In genomic region chr1:31715097-31715872, GRCh38 we compare ENCODE assay signal across 1 cellular context.
TF ChIP-seq lines count a peak whose summit lies in the region.

No MANE protein-coding gene starts in this region.

TF ChIP-seq in K562, 482 proteins besides CTCF, POLR2A, EP300 and RAD21 (continued from another document):
- 0 out of 2 replicates have a peak, but pooled peaks have one; percentile 14 for TF ChIP-seq KLF13 (tag; IDR thresholded peaks at IDR 0.05; ENCODE audit: borderline replicate concordance, low read depth)
- no peak for TF ChIP-seq JUN (IDR thresholded peaks at IDR 0.05; ENCODE audit: borderline replicate concordance, low read depth, low read length)
- TF ChIP-seq JUN (CRISPR knock-in tag; IDR thresholded peaks at IDR 0.05; ENCODE audit: borderline replicate concordance): peak; percentile 85; the same call in 1 of the 2 replicates
- TF ChIP-seq E2F5 (CRISPR knock-in tag; IDR thresholded peaks at IDR 0.05): no peak
- TF ChIP-seq, protein P1, sequence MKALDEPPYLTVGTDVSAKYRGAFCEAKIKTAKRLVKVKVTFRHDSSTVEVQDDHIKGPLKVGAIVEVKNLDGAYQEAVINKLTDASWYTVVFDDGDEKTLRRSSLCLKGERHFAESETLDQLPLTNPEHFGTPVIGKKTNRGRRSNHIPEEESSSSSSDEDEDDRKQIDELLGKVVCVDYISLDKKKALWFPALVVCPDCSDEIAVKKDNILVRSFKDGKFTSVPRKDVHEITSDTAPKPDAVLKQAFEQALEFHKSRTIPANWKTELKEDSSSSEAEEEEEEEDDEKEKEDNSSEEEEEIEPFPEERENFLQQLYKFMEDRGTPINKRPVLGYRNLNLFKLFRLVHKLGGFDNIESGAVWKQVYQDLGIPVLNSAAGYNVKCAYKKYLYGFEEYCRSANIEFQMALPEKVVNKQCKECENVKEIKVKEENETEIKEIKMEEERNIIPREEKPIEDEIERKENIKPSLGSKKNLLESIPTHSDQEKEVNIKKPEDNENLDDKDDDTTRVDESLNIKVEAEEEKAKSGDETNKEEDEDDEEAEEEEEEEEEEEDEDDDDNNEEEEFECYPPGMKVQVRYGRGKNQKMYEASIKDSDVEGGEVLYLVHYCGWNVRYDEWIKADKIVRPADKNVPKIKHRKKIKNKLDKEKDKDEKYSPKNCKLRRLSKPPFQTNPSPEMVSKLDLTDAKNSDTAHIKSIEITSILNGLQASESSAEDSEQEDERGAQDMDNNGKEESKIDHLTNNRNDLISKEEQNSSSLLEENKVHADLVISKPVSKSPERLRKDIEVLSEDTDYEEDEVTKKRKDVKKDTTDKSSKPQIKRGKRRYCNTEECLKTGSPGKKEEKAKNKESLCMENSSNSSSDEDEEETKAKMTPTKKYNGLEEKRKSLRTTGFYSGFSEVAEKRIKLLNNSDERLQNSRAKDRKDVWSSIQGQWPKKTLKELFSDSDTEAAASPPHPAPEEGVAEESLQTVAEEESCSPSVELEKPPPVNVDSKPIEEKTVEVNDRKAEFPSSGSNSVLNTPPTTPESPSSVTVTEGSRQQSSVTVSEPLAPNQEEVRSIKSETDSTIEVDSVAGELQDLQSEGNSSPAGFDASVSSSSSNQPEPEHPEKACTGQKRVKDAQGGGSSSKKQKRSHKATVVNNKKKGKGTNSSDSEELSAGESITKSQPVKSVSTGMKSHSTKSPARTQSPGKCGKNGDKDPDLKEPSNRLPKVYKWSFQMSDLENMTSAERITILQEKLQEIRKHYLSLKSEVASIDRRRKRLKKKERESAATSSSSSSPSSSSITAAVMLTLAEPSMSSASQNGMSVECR (CRISPR knock-in tag; IDR thresholded peaks at IDR 0.05): peak; percentile 74; the same call in 1 of the 2 replicates
- 0 out of 2 replicates have a peak, but pooled peaks have one; percentile 60 for TF ChIP-seq HDAC2 (IDR thresholded peaks at IDR 0.05)
- TF ChIP-seq, protein P2, sequence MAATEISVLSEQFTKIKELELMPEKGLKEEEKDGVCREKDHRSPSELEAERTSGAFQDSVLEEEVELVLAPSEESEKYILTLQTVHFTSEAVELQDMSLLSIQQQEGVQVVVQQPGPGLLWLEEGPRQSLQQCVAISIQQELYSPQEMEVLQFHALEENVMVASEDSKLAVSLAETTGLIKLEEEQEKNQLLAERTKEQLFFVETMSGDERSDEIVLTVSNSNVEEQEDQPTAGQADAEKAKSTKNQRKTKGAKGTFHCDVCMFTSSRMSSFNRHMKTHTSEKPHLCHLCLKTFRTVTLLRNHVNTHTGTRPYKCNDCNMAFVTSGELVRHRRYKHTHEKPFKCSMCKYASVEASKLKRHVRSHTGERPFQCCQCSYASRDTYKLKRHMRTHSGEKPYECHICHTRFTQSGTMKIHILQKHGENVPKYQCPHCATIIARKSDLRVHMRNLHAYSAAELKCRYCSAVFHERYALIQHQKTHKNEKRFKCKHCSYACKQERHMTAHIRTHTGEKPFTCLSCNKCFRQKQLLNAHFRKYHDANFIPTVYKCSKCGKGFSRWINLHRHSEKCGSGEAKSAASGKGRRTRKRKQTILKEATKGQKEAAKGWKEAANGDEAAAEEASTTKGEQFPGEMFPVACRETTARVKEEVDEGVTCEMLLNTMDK (IDR thresholded peaks at IDR 0.05; ENCODE audit: borderline replicate concordance, insufficient read depth, low read depth, low read length, poor library complexity, severe bottlenecking): peak; percentile 92
- TF ChIP-seq TEAD1 (CRISPR knock-in tag; IDR thresholded peaks at IDR 0.05): peak in 1 of 2 experiments; percentile 83; a peak in 1 of 4 replicates
- TF ChIP-seq KLF16 (IDR thresholded peaks at IDR 0.05): 0 out of 2 replicates have a peak, but pooled peaks have one; percentile 24
- no peak for TF ChIP-seq ID3 (CRISPR knock-in tag; IDR thresholded peaks at IDR 0.05)
- TF ChIP-seq ID3 (tag; IDR thresholded peaks at IDR 0.05): 0 out of 2 replicates have a peak, but pooled peaks have one; percentile 34
- TF ChIP-seq KHSRP (IDR thresholded peaks at IDR 0.05): no peak
- peak in 1 of 2 experiments; percentile 79; a peak in 1 of 4 replicates for TF ChIP-seq FOXA3 (CRISPR knock-in tag; conservative IDR thresholded peaks at IDR 0.05 in 1 of 2, IDR thresholded peaks at IDR 0.05 in 1 of 2)
- TF ChIP-seq CBFA2T2 (conservative IDR thresholded peaks at IDR 0.05): no peak
- TF ChIP-seq CXXC5 (CRISPR knock-in tag; IDR thresholded peaks at IDR 0.05): peak; percentile 6; the same call in 1 of the 2 replicates
- peak; percentile 30; the same call in 1 of the 2 replicates for TF ChIP-seq L3MBTL2 (IDR thresholded peaks at IDR 0.05)
- peak; percentile 41; the same call in 1 of the 2 replicates for TF ChIP-seq PHF8 (IDR thresholded peaks at IDR 0.05; ENCODE audit: borderline replicate concordance, low read length)
- TF ChIP-seq TEAD4 (IDR thresholded peaks at IDR 0.05; ENCODE audit: low read length): no peak
- TF ChIP-seq TEAD4 (CRISPR knock-in tag; IDR thresholded peaks at IDR 0.05; ENCODE audit: borderline replicate concordance): peak; percentile 67; the same call in 1 of the 2 replicates
- no peak for TF ChIP-seq TARDBP (IDR thresholded peaks at IDR 0.05)
- TF ChIP-seq JUND (IDR thresholded peaks at IDR 0.05; ENCODE audit: borderline replicate concordance, low read depth, low read length): peak; percentile 28; the same call in 1 of the 2 replicates
- TF ChIP-seq JUND (tag; IDR thresholded peaks at IDR 0.05; ENCODE audit: borderline replicate concordance, low read depth, low read length): no peak
- no peak for TF ChIP-seq POLR2B (IDR thresholded peaks at IDR 0.05; ENCODE audit: low read depth, partially characterized antibody)
- TF ChIP-seq, protein P3, sequence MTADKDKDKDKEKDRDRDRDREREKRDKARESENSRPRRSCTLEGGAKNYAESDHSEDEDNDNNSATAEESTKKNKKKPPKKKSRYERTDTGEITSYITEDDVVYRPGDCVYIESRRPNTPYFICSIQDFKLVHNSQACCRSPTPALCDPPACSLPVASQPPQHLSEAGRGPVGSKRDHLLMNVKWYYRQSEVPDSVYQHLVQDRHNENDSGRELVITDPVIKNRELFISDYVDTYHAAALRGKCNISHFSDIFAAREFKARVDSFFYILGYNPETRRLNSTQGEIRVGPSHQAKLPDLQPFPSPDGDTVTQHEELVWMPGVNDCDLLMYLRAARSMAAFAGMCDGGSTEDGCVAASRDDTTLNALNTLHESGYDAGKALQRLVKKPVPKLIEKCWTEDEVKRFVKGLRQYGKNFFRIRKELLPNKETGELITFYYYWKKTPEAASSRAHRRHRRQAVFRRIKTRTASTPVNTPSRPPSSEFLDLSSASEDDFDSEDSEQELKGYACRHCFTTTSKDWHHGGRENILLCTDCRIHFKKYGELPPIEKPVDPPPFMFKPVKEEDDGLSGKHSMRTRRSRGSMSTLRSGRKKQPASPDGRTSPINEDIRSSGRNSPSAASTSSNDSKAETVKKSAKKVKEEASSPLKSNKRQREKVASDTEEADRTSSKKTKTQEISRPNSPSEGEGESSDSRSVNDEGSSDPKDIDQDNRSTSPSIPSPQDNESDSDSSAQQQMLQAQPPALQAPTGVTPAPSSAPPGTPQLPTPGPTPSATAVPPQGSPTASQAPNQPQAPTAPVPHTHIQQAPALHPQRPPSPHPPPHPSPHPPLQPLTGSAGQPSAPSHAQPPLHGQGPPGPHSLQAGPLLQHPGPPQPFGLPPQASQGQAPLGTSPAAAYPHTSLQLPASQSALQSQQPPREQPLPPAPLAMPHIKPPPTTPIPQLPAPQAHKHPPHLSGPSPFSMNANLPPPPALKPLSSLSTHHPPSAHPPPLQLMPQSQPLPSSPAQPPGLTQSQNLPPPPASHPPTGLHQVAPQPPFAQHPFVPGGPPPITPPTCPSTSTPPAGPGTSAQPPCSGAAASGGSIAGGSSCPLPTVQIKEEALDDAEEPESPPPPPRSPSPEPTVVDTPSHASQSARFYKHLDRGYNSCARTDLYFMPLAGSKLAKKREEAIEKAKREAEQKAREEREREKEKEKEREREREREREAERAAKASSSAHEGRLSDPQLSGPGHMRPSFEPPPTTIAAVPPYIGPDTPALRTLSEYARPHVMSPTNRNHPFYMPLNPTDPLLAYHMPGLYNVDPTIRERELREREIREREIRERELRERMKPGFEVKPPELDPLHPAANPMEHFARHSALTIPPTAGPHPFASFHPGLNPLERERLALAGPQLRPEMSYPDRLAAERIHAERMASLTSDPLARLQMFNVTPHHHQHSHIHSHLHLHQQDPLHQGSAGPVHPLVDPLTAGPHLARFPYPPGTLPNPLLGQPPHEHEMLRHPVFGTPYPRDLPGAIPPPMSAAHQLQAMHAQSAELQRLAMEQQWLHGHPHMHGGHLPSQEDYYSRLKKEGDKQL (CRISPR knock-in tag; IDR thresholded peaks at IDR 0.05; ENCODE audit: borderline replicate concordance): peak; percentile 70; the same call in 1 of the 2 replicates
- peak; percentile 7; the same call in 1 of the 2 replicates for TF ChIP-seq SMC3 (conservative IDR thresholded peaks at IDR 0.05; ENCODE audit: insufficient read depth, low read depth, low read length)
- peak; percentile 21 for TF ChIP-seq E2F8 (IDR thresholded peaks at IDR 0.05; ENCODE audit: low read depth, partially characterized antibody)
- TF ChIP-seq NCOA2 (IDR thresholded peaks at IDR 0.05; ENCODE audit: partially characterized antibody in 2 of 2): no peak
- peak in 1 of 2 experiments; percentile 8; a peak in 2 of 4 replicates for TF ChIP-seq NRF1 (conservative IDR thresholded peaks at IDR 0.05 in 1 of 2, IDR thresholded peaks at IDR 0.05 in 1 of 2)
- peak; percentile 16 for TF ChIP-seq PCBP1 (IDR thresholded peaks at IDR 0.05; ENCODE audit: low read depth, low read length, poor library complexity, severe bottlenecking)
- TF ChIP-seq CREB1 (IDR thresholded peaks at IDR 0.05): no peak
- TF ChIP-seq CREB1 (CRISPR knock-in tag; IDR thresholded peaks at IDR 0.05): 0 out of 2 replicates have a peak, but pooled peaks have one; percentile 12
- TF ChIP-seq XRCC5 (IDR thresholded peaks at IDR 0.05; ENCODE audit: low read depth, low read length): peak; percentile 71; the same call in 1 of the 2 replicates
